8 cellular contexts compared by ENCODE assay signal in genomic region chr19:45469132-45469834, GRCh38. TPM values are rescaled to one million over a fixed set of nuclear protein-coding genes. Genes with fewer than 3 reads are reported as not detected.
DNase-seq lines count a peak whose midpoint lies in the region; ATAC-seq, FAIRE-seq and TF ChIP-seq lines count a peak whose summit lies in the region.

No MANE protein-coding gene starts in this region.

- TF ChIP-seq POLR2A in GM12892 (IDR thresholded peaks at IDR 0.05; ENCODE audit: low read depth, low read length) (no peak; the same call in 1 of the 2 replicates), vagina (IDR thresholded peaks at IDR 0.05) (peak in 1 of 2 donors; percentile 30)

- WGBS in right cardiac atrium, result under 1% methylated on average over 60 of the region's 60 CpGs

- no peaks in the 10 kb centered on the region for H3K4me1 ChIP-seq in right cardiac atrium (ENCODE audit: control insufficient read depth, insufficient read depth, low read length)
- peaks cover 13% of the 10 kb centered on the region for H3K4me1 ChIP-seq in rectal smooth muscle tissue (ENCODE audit: control insufficient read depth, insufficient read depth, low read length)
- H3K4me1 ChIP-seq in vagina, result peaks cover 25% of the 10 kb centered on the region

- peak overlapping the region; percentile 98 for H3K9ac ChIP-seq in rectal smooth muscle tissue (ENCODE audit: low read length)

- no peak for TF ChIP-seq CTCF in vagina (IDR thresholded peaks at IDR 0.05)

- intact Hi-C loops in right cardiac atrium (cut with DNase I), result no loop called here
- intact Hi-C loops in vagina (cut with DNase I), result no loop called here

- H3K9me3 ChIP-seq in right cardiac atrium (ENCODE audit: control insufficient read depth, low read length), result no peaks in the 10 kb centered on the region
- no peaks in the 10 kb centered on the region for H3K9me3 ChIP-seq in vagina

- H3K27ac ChIP-seq in right cardiac atrium (ENCODE audit: low read length), result peak overlapping the region; percentile 87
- peak overlapping the region; percentile 89 for H3K27ac ChIP-seq in rectal smooth muscle tissue (ENCODE audit: low read depth, low read length)
- H3K27ac ChIP-seq in vagina, result peak overlapping the region; percentile 96

- FAIRE-seq in GM12892 (lab: Jason Lieb, UNC), result peak; percentile 99

- H3K27me3 ChIP-seq in right cardiac atrium (ENCODE audit: control insufficient read depth, insufficient read depth) (no peaks in the 10 kb centered on the region), rectal smooth muscle tissue (ENCODE audit: control insufficient read depth, insufficient read depth, low read length) (no peaks in the 10 kb centered on the region), vagina (no peaks in the 10 kb centered on the region)

- H3K4me3 ChIP-seq in right cardiac atrium (ENCODE audit: low read length), result peak overlapping the region; percentile 53
- peak overlapping the region; percentile 99 for H3K4me3 ChIP-seq in rectal smooth muscle tissue (ENCODE audit: low read length)
- H3K4me3 ChIP-seq in vagina, result peak overlapping the region; percentile 67 to 70

- ATAC-seq in HG02885 (IDR thresholded peaks at IDR 0.05; ENCODE audit: poor library complexity, unreplicated experiment), result peak; percentile 70
- ATAC-seq in right cardiac atrium, result peak; percentile 91 to 93

- peaks cover 2% of the 10 kb centered on the region for H3K36me3 ChIP-seq in rectal smooth muscle tissue (ENCODE audit: control insufficient read depth, insufficient read depth, low read length)
- H3K36me3 ChIP-seq in vagina, result no peaks in the 10 kb centered on the region

- DNase-seq in GM12892 (ENCODE audit: insufficient read length), result peak; percentile 94
- DNase-seq in NCI-H1694 treated with DMSO at 0.1 percent for 48 hours (lab: John Stamatoyannopoulos, UW), result peak; percentile 89
- DNase-seq in T-helper 2 cell, result peak; percentile 51 to 98 (median 87)
- DNase-seq in anterior cingulate cortex (lab: John Stamatoyannopoulos, UW), result peak; percentile 35 to 95 (median 84)
- peak; percentile 94 to 98 (median 97) for DNase-seq in right cardiac atrium
- peak in 1 of 2 donors; percentile 96 for DNase-seq in vagina (ENCODE audit: extremely low spot score in 2 of 2)

RNA-seq across cellular contexts. Expression of gene FOSB, which starts 1.5 kb away (rescaled TPM):
- 1.1 TPM for polyA plus RNA-seq in GM12892 (2012; ENCODE audit: missing spikeins)
- 10 to 100 TPM in 1 of 4 donors, 1 to 10 TPM in 3; 1.6 to 16.3 (median 6.1) TPM for total RNA-seq in right cardiac atrium
- polyA plus RNA-seq in right cardiac atrium, result 57.8 TPM
- total RNA-seq in vagina, result 20.6 TPM

RNA-seq across cellular contexts. Expression of gene RTN2, which starts 27.6 kb away (rescaled TPM):
- 5.9 TPM for polyA plus RNA-seq in GM12892 (2012; ENCODE audit: missing spikeins)
- 10 to 100 TPM; 18.7 to 26.4 (median 20.4) TPM for total RNA-seq in right cardiac atrium
- polyA plus RNA-seq in right cardiac atrium, result 20.2 TPM
- total RNA-seq in vagina, result 13.0 TPM

RNA-seq across cellular contexts. Expression of gene PPM1N, which starts 29.0 kb away (rescaled TPM):
- polyA plus RNA-seq in GM12892 (2012; ENCODE audit: missing spikeins), result 3.5 TPM
- total RNA-seq in right cardiac atrium (under 1 TPM in 2 of 4 donors, not detected in 2; 0.24 to 0.96 TPM), vagina (3.9 TPM)
- 0.91 TPM for polyA plus RNA-seq in right cardiac atrium

RNA-seq across cellular contexts. Expression of gene VASP, which starts 38.0 kb away (rescaled TPM):
- 85.7 TPM for polyA plus RNA-seq in GM12892 (2012; ENCODE audit: missing spikeins)
- total RNA-seq in right cardiac atrium (10 to 100 TPM; 44.1 to 85.4 (median 47.4) TPM), vagina (103 TPM)
- polyA plus RNA-seq in right cardiac atrium, result 42.2 TPM

RNA-seq across cellular contexts. Expression of gene ERCC1, which starts 45.6 kb away (rescaled TPM):
- 39.3 TPM for polyA plus RNA-seq in GM12892 (2012; ENCODE audit: missing spikeins)
- total RNA-seq in right cardiac atrium, result 100 to 1,000 TPM; 133 to 143 (median 139) TPM
- 139 TPM for polyA plus RNA-seq in right cardiac atrium
- total RNA-seq in vagina, result 123 TPM
